Comparison of ENCODE assay signal across 7 cellular contexts in the genomic region with DNA sequence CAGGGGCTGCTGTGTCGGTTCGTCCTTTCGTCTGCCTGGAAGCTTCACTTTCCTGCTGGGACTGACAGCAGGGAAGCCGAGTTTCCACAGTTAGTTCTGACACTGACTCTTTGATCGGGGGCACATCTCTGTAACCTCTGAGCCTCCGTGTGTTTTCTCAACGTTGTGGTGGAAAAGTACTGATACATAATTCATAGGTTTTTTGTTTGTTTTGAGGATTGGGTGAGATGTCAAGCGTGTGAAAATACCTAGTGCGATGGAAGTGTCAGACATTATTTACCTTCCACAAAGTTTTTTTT. TPM values are rescaled to one million over a fixed set of nuclear protein-coding genes. Genes with fewer than 3 reads are reported as not detected.
DNase-seq lines count a peak whose midpoint lies in the region; ATAC-seq and TF ChIP-seq lines count a peak whose summit lies in the region.

No MANE protein-coding gene starts in this region.

- TF ChIP-seq CTCF in GM23338 (conservative IDR thresholded peaks at IDR 0.05; ENCODE audit: low read depth in 2 of 2), result no peak
- TF ChIP-seq CTCF in epithelial cell of esophagus (IDR thresholded peaks at IDR 0.05; ENCODE audit: insufficient read depth, low read depth, low read length, missing control alignments), result no peak
- TF ChIP-seq CTCF in ovary (IDR thresholded peaks at IDR 0.05), result no peak

- H3K4me1 Mint-ChIP-seq in GM23338, result peaks cover 5% of the 10 kb centered on the region; the same call in 2 of the 3 replicates

- H3K4me1 ChIP-seq in GM23338 (ENCODE audit: insufficient read depth) (no peaks in the 10 kb centered on the region; the same call in 1 of the 2 replicates), ovary (ENCODE audit: insufficient read depth) (peaks cover 7% of the 10 kb centered on the region)

- peaks cover 9% of the 10 kb centered on the region; the same call in 1 of the 2 replicates for H3K79me2 ChIP-seq in GM23338 (replicated peaks; ENCODE audit: insufficient read depth)

- H3K27me3 ChIP-seq in GM23338 (ENCODE audit: insufficient read depth) (no peaks in the 10 kb centered on the region), ovary (no peaks in the 10 kb centered on the region)

- DNase-seq in GM23338 (ENCODE audit: low spot score) (peak; percentile 52), OCI-M1 (lab: John Stamatoyannopoulos, UW) (peak; percentile 63), epithelial cell of esophagus (ENCODE audit: low read depth) (no peak), ovary (no peak), COLO668 (lab: John Stamatoyannopoulos, UW; ENCODE audit: unreplicated experiment) (no peak)

- peak overlapping the region; percentile 92 for H2AFZ ChIP-seq in GM23338

- H3K4me3 ChIP-seq in GM23338 (peak overlapping the region; percentile 94), epithelial cell of esophagus (ENCODE audit: low read length) (peak overlapping the region; percentile 88), ovary (peak overlapping the region; percentile 73)

- no peaks in the 10 kb centered on the region for H3K9me2 ChIP-seq in GM23338 (ENCODE audit: insufficient read depth)

- no peaks in the 10 kb centered on the region for H3K9me3 Mint-ChIP-seq in GM23338

- no peaks in the 10 kb centered on the region for H3K9me3 ChIP-seq in ovary

- TF ChIP-seq EP300 in ovary (IDR thresholded peaks at IDR 0.05), result no peak

- peaks cover 5% of the 10 kb centered on the region for H3K27me3 Mint-ChIP-seq in GM23338 (ENCODE audit: insufficient read depth, low read depth, poor library complexity)

- peak overlapping the region; percentile 25; the same call in 1 of the 2 replicates for H3K27ac Mint-ChIP-seq in GM23338

- H3K4me3 Mint-ChIP-seq in GM23338, result peak overlapping the region; percentile 86

- H3K27ac ChIP-seq in GM23338 (ENCODE audit: low read depth) (no peak overlapping the region), ovary (peak overlapping the region in 1 of 2 donors; percentile 86)

- WGBS in ovary, 3 donors, result 0% methylated on average over 9 of the region's 9 CpGs

- peaks cover 8% of the 10 kb centered on the region for H3K36me3 Mint-ChIP-seq in GM23338 (ENCODE audit: low read depth)

- TF ChIP-seq POLR2A in ovary (IDR thresholded peaks at IDR 0.05), result no peak

- H3K4me2 ChIP-seq in GM23338, result peak overlapping the region; percentile 86

- intact Hi-C loops in ovary (cut with DNase I), result loop anchor here in 2 of 4 donors (5.0 to 10.0 kb wide), 2 partner anchors 224 to 232 kb away; partner anchors contain the start of gene TRPM7 (in 1 of the 2)

- no peaks in the 10 kb centered on the region; the same call in 1 of the 2 replicates for H4K20me1 ChIP-seq in GM23338 (replicated peaks; ENCODE audit: insufficient read depth)

- H3F3A ChIP-seq in GM23338 (replicated peaks; ENCODE audit: low read depth), result no peaks in the 10 kb centered on the region

- ATAC-seq in GM23338 (no peak), GM19324 (IDR thresholded peaks at IDR 0.05; ENCODE audit: low FRiP score, unreplicated experiment) (no peak), GM19395 (IDR thresholded peaks at IDR 0.05; ENCODE audit: unreplicated experiment) (no peak)

- H3K36me3 ChIP-seq in GM23338 (ENCODE audit: insufficient read depth) (peaks cover 5% of the 10 kb centered on the region; the same call in 1 of the 2 replicates), ovary (no peaks in the 10 kb centered on the region)

TF ChIP-seq in GM23338, 12 proteins besides CTCF, POLR2A, EP300 and RAD21 (continues in another document):
- TF ChIP-seq, protein P1, sequence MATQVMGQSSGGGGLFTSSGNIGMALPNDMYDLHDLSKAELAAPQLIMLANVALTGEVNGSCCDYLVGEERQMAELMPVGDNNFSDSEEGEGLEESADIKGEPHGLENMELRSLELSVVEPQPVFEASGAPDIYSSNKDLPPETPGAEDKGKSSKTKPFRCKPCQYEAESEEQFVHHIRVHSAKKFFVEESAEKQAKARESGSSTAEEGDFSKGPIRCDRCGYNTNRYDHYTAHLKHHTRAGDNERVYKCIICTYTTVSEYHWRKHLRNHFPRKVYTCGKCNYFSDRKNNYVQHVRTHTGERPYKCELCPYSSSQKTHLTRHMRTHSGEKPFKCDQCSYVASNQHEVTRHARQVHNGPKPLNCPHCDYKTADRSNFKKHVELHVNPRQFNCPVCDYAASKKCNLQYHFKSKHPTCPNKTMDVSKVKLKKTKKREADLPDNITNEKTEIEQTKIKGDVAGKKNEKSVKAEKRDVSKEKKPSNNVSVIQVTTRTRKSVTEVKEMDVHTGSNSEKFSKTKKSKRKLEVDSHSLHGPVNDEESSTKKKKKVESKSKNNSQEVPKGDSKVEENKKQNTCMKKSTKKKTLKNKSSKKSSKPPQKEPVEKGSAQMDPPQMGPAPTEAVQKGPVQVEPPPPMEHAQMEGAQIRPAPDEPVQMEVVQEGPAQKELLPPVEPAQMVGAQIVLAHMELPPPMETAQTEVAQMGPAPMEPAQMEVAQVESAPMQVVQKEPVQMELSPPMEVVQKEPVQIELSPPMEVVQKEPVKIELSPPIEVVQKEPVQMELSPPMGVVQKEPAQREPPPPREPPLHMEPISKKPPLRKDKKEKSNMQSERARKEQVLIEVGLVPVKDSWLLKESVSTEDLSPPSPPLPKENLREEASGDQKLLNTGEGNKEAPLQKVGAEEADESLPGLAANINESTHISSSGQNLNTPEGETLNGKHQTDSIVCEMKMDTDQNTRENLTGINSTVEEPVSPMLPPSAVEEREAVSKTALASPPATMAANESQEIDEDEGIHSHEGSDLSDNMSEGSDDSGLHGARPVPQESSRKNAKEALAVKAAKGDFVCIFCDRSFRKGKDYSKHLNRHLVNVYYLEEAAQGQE (IDR thresholded peaks at IDR 0.05; ENCODE audit: unreplicated experiment), result no peak
- TF ChIP-seq, protein P2, sequence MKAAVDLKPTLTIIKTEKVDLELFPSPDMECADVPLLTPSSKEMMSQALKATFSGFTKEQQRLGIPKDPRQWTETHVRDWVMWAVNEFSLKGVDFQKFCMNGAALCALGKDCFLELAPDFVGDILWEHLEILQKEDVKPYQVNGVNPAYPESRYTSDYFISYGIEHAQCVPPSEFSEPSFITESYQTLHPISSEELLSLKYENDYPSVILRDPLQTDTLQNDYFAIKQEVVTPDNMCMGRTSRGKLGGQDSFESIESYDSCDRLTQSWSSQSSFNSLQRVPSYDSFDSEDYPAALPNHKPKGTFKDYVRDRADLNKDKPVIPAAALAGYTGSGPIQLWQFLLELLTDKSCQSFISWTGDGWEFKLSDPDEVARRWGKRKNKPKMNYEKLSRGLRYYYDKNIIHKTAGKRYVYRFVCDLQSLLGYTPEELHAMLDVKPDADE (IDR thresholded peaks at IDR 0.05), result no peak

RNA-seq across cellular contexts. Expression of gene AP4E1, which starts 0.5 kb away (rescaled TPM):
- 12.4 and 15.4 TPM in 2 replicates for total RNA-seq in GM23338 (2014; rRNA removed; shearing (Covaris generic))
- 4.3 and 4.4 TPM in 2 replicates for polyA plus RNA-seq in GM23338 (2016; fragmentation: Nextera tagmentation; extraction: Ambion mirVana)
- 10 to 100 TPM in 3 of 7 donors, 1 to 10 TPM in 4; 3.7 to 12.7 (median 8.6) TPM for total RNA-seq in ovary
- polyA plus RNA-seq in ovary, result 1 to 10 TPM; 3.1 to 4.7 TPM

Comparison
In these comparisons a context has a peak if more than half of its experiments do, and no peak if none do; other contexts are left out.
1. DNase-seq: peak in GM23338 (single experiment) and OCI-M1 (single experiment); none in epithelial cell of esophagus (single experiment), ovary (0 of 5) and COLO668 (single experiment).
2. Peak in every context shown above with its lines, with median percentiles within 50 percentile points of each other: H3K4me3 ChIP-seq.